Comparison of ENCODE assay signal across 8 cellular contexts in the genomic region with DNA sequence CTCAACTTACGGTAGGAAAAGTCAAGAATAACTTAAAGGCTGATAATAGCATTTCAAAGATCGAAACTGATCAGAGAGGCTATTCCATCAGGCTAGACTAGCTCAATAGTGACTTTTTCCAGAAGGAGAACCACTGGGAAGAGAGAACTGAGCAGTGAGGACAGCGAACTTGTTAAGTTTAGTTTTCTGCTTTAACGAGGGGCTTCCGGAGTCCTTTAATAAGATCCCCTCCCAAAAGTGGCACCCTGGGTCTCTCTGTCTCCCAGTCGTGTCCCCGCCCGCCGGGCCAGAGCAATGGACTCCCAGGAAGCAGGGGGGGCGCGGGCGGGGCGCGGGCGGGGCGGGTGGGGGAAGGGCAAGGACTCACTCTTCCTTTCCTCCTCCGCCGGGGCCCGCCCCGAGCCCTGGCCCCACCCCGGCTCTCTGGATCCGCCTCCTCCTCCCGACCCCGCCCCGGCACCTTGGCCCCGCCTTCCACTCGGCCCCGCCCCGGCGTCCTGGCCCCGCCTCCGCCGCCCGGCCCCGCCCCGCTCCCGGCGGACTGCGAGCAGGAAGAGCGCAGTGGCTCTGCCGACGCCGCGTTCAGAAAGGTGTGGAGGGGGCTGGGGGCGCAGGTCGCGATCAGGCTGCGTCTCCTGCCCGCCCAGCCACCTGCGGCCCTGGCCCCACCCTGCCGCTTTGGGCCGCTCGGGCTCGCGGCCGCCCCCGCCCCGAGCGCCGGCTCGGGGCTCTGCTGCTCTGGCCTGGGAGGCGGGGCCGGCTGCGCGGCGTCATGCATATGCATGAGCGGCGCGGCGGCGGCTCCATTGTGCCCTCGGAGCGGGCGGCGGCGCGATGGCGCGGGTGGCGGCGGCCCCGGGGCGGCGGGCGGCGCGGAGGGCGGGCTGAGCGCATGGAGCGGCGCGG. TPM values are rescaled to one million over a fixed set of nuclear protein-coding genes. Genes with fewer than 3 reads are reported as not detected.
DNase-seq lines count a peak whose midpoint lies in the region; ATAC-seq and TF ChIP-seq lines count a peak whose summit lies in the region.

A gene with protein sequence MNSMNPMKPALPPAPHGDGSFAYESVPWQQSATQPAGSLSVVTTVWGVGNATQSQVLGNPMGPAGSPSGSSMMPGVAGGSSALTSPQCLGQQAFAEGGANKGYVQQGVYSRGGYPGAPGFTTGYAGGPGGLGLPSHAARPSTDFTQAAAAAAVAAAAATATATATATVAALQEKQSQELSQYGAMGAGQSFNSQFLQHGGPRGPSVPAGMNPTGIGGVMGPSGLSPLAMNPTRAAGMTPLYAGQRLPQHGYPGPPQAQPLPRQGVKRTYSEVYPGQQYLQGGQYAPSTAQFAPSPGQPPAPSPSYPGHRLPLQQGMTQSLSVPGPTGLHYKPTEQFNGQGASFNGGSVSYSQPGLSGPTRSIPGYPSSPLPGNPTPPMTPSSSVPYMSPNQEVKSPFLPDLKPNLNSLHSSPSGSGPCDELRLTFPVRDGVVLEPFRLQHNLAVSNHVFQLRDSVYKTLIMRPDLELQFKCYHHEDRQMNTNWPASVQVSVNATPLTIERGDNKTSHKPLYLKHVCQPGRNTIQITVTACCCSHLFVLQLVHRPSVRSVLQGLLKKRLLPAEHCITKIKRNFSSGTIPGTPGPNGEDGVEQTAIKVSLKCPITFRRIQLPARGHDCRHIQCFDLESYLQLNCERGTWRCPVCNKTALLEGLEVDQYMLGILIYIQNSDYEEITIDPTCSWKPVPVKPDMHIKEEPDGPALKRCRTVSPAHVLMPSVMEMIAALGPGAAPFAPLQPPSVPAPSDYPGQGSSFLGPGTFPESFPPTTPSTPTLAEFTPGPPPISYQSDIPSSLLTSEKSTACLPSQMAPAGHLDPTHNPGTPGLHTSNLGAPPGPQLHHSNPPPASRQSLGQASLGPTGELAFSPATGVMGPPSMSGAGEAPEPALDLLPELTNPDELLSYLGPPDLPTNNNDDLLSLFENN (plus strand): TSS at position 806 of the 906 bp plus-strand sequence. CDS start 7,403 bp downstream, outside the sequence.

- 1 to 2% (median 1%) methylated on average over 38 to 92 of the region's 92 CpGs for WGBS in psoas muscle, 3 donors

- H3K27ac ChIP-seq in angular gyrus (ENCODE audit: low read depth, low read length) (peak within 1 kb of the TSS; percentile 94), psoas muscle (peak within 1 kb of the TSS; percentile 99)

- TF ChIP-seq POLR2A in GM15510 (IDR thresholded peaks at IDR 0.05; ENCODE audit: borderline replicate concordance, extremely low read depth, insufficient read length): peak; percentile 75

- TF ChIP-seq CTCF in psoas muscle (IDR thresholded peaks at IDR 0.05): no peak

- intact Hi-C loops in T-helper 2 cell treated with Interferon-gamma antibody and Interleukin-4, amounts not matched to agents 100 ng/mL and 5 ng/mL, for 36 hours (cut with micrococcal nuclease): loop anchor here (1.0 to 2.0 kb wide), 8 partner anchors 48 to 363 kb away; a partner anchor contains a TSS
- intact Hi-C loops in left ventricle myocardium superior (cut with micrococcal nuclease) (no loop called here), psoas muscle (cut with DNase I) (loop anchor here in 1 of 2 donors (5.0 kb wide), 2 partner anchors 41 to 141 kb away; a partner anchor contains a TSS)

- no peaks in the 10 kb centered on the region for H3K27me3 ChIP-seq in psoas muscle (ENCODE audit: insufficient read depth in 3 of 3, low read length in 2 of 3)

- ATAC-seq in HG02884 (IDR thresholded peaks at IDR 0.05; ENCODE audit: unreplicated experiment) (peak; percentile 58), left ventricle myocardium superior (peak; percentile 98), psoas muscle (peak; percentile 98 to 99 (median 98))

- peak within 1 kb of the TSS; percentile 91 for H3K4me3 ChIP-seq in psoas muscle

- peaks cover 15% of the 10 kb centered on the region for H3K4me1 ChIP-seq in psoas muscle

- H3K9me3 ChIP-seq in psoas muscle: no peaks in the 10 kb centered on the region

- DNase-seq in NCI-H187 (lab: John Stamatoyannopoulos, UW) (peak; percentile 59 to 92), left ventricle myocardium superior (peak; percentile 96), psoas muscle (peak; percentile 93 to 97), ureter (ENCODE audit: low spot score) (peak; percentile 96)

- peaks cover 0 to 5% of the 10 kb centered on the region in 2 donors for H3K36me3 ChIP-seq in psoas muscle (ENCODE audit: insufficient read depth in 1 of 2, low read depth in 1 of 2)

RNA-seq across cellular contexts. Expression of the gene that starts here (rescaled TPM):
- 84.1 and 87.8 TPM in 2 replicates for total RNA-seq in T-helper 2 cell treated with Interferon-gamma antibody and Interleukin-4, amounts not matched to agents 100 ng/mL and 5 ng/mL, for 36 hours
- total RNA-seq in left ventricle myocardium superior: 64.8 TPM
- 10 to 100 TPM; 25.0 to 32.9 (median 28.6) TPM for total RNA-seq in psoas muscle
- polyA plus RNA-seq in psoas muscle: 10 to 100 TPM; 11.7 to 16.0 (median 15.3) TPM
- total RNA-seq in ureter: 116 TPM

Comparison
In these comparisons a context has a peak if more than half of its experiments do, and no peak if none do; other contexts are left out.
1. Peak in every context shown above with its lines: DNase-seq, ATAC-seq, H3K4me3 ChIP-seq and H3K27ac ChIP-seq.